22 cellular contexts compared by ENCODE assay signal in genomic region chr6:107192739-107193296, GRCh38.
DNase-seq lines count a peak whose midpoint lies in the region; ATAC-seq, FAIRE-seq and TF ChIP-seq lines count a peak whose summit lies in the region.
"Had no signal": no experiment of that assay in that cellular context is flagged by ENCODE, and none has a peak within 500 bp of the region (broad histone marks: within the 10 kb centered on the region; RNA-seq: fewer than 3 reads in every experiment).

No MANE protein-coding gene starts in this region.

- H3K27ac ChIP-seq in GM12878 (ENCODE audit: control insufficient read depth, insufficient read depth): no peak overlapping the region
- H3K27ac ChIP-seq in smooth muscle cell (ENCODE audit: low read depth): no peak overlapping the region
- H3K27ac ChIP-seq: BLaER1, esophagus squamous epithelium, gastroesophageal sphincter had no signal

- no peaks in the 10 kb centered on the region for H3F3A ChIP-seq in smooth muscle cell (ENCODE audit: low read depth)

- no peaks in the 10 kb centered on the region for H3K36me3 ChIP-seq in GM12878 (ENCODE audit: control insufficient read depth in 2 of 2, insufficient read depth in 2 of 2, low read length in 1 of 2)
- no peaks in the 10 kb centered on the region for H3K36me3 ChIP-seq in smooth muscle cell (ENCODE audit: low read depth)

- H3K79me2 ChIP-seq in GM12878 (ENCODE audit: control insufficient read depth, insufficient read depth, low read length): no peaks in the 10 kb centered on the region
- H3K79me2 ChIP-seq in smooth muscle cell (ENCODE audit: low read depth): no peaks in the 10 kb centered on the region

- no peak for TF ChIP-seq EP300 in GM12878 (IDR thresholded peaks at IDR 0.05; ENCODE audit: borderline replicate concordance in 1 of 2, control insufficient read depth in 1 of 2, low read depth in 2 of 2, low read length in 2 of 2)

- H4K20me1 ChIP-seq in GM12878 (ENCODE audit: control insufficient read depth, insufficient read depth) (no peaks in the 10 kb centered on the region), smooth muscle cell (ENCODE audit: low read depth) (no peaks in the 10 kb centered on the region)
- H4K20me1 ChIP-seq: BLaER1 had no signal

- no peak for TF ChIP-seq POLR2A in GM12878 (IDR thresholded peaks at IDR 0.05; ENCODE audit: low read depth, low read length)

- TF ChIP-seq RAD21 in GM12878 (IDR thresholded peaks at IDR 0.05; ENCODE audit: insufficient read depth, low read depth, low read length): no peak

- in situ Hi-C loops in GM12878 (cut with MboI): no loop called here

- CTCF ChIA-PET in GM12878 (lab: Yijun Ruan, JAX): interaction anchor here (0.6 to 0.7 kb wide), 2 partner anchors 27 to 1175 kb away, joined by 3 read pairs; no protein-coding TSS in a partner anchor

- no peaks in the 10 kb centered on the region for H3K9me3 ChIP-seq in GM12878 (replicated peaks; ENCODE audit: control insufficient read depth, insufficient read depth, low read length)
- H3K9me3 ChIP-seq in smooth muscle cell (replicated peaks; ENCODE audit: low read depth): no peaks in the 10 kb centered on the region
- H3K9me3 ChIP-seq: BLaER1, esophagus squamous epithelium, gastroesophageal sphincter had no signal

- TF ChIP-seq CTCF in GM12878 (IDR thresholded peaks at IDR 0.05 in 2 of 3, conservative IDR thresholded peaks at IDR 0.05 in 1 of 3; ENCODE audit: control insufficient read depth in 2 of 3, extremely low read depth in 1 of 3, insufficient read depth in 1 of 3, low read depth in 3 of 3, low read length in 3 of 3): no peak
- no peak for TF ChIP-seq CTCF in smooth muscle cell (IDR thresholded peaks at IDR 0.05; ENCODE audit: borderline replicate concordance, insufficient read depth, poor library complexity, severe bottlenecking)

- no peak for ATAC-seq in GM12878
- ATAC-seq in GM18520 (IDR thresholded peaks at IDR 0.05; ENCODE audit: unreplicated experiment): no peak
- ATAC-seq: activated CD8-positive, alpha-beta T cell treated with anti-CD3 and anti-CD28 coated beads, Interleukin-2, amount 10 ng/mL, durations not matched to agents 7 days and 5 days; gastroesophageal sphincter; K562 had no signal

- H3K4me3 ChIP-seq in GM12878 (no peak overlapping the region), smooth muscle cell (no peak overlapping the region)
- H3K4me3 ChIP-seq: BLaER1, esophagus squamous epithelium, gastroesophageal sphincter, K562 had no signal

- H3K4me2 ChIP-seq in GM12878 (ENCODE audit: control insufficient read depth, insufficient read depth) (no peak overlapping the region), smooth muscle cell (no peak overlapping the region)
- H3K4me2 ChIP-seq: BLaER1 had no signal

- intact Hi-C loops in GM12878 (cut with micrococcal nuclease; ENCODE audit: unreplicated experiment): no loop called here

- BruUV-seq in GM12878 (replicated peaks; lab: Mats Ljungman, UMichigan): TSS peak; percentile 44

- POLR2A ChIA-PET in GM12878 (lab: Charles Lee): no interaction called here

- FAIRE-seq in GM12878 (lab: Jason Lieb, UNC): no peak
- FAIRE-seq: colon had no signal

- no peak overlapping the region for H2AFZ ChIP-seq in GM12878 (ENCODE audit: control insufficient read depth, low read depth, low read length)
- H2AFZ ChIP-seq in smooth muscle cell (ENCODE audit: low read depth): no peak overlapping the region

- H3K9ac ChIP-seq in GM12878 (ENCODE audit: control insufficient read depth, insufficient read depth, low read length): no peak overlapping the region
- H3K9ac ChIP-seq in smooth muscle cell (ENCODE audit: low read depth): no peak overlapping the region
- H3K9ac ChIP-seq: BLaER1 had no signal

- H3K4me1 ChIP-seq in GM12878 (ENCODE audit: control insufficient read depth, insufficient read depth, low read length) (no peaks in the 10 kb centered on the region), smooth muscle cell (ENCODE audit: low read depth) (no peaks in the 10 kb centered on the region)
- H3K4me1 ChIP-seq: BLaER1, esophagus squamous epithelium, gastroesophageal sphincter had no signal

- DNase-seq in DMS53 (lab: John Stamatoyannopoulos, UW): peak; percentile 55
- peak; percentile 88 for DNase-seq in NCI-H146 treated with DMSO at 0.1 percent for 48 hours (lab: John Stamatoyannopoulos, UW; ENCODE audit: unreplicated experiment)
- peak; percentile 73 for DNase-seq in NCI-H345 (lab: John Stamatoyannopoulos, UW)
- no peak for DNase-seq in GM12878 (ENCODE audit: low read depth, low spot score)
- DNase-seq in HuH-7.5 (ENCODE audit: low spot score): no peak
- DNase-seq in smooth muscle cell (lab: John Stamatoyannopoulos, UW; ENCODE audit: unreplicated experiment): no peak
- no peak for DNase-seq in midbrain (lab: John Stamatoyannopoulos, UW)
- DNase-seq: activated CD4-positive, CD25-positive, alpha-beta regulatory T cell treated with anti-CD3 and anti-CD28 coated beads, Interleukin-2, amount 50 U/mL, for 72 hours; activated CD8-positive, alpha-beta T cell treated with anti-CD3 and anti-CD28 coated beads, Interleukin-2, amount 10 ng/mL, durations not matched to agents 7 days and 5 days; activated gamma-delta T cell treated with Interleukin-2 at 50 U/mL for 16 hours; Calu3; endodermal cell; esophagus squamous epithelium; H7; hypothalamus; MM.1S; NCI-H446 had no signal

- no peaks in the 10 kb centered on the region for H3K27me3 ChIP-seq in GM12878 (replicated peaks in 1 of 2; ENCODE audit: control insufficient read depth in 2 of 2, insufficient read depth in 2 of 2, low read length in 1 of 2)
- H3K27me3 ChIP-seq in smooth muscle cell (ENCODE audit: low read depth): no peaks in the 10 kb centered on the region
- H3K27me3 ChIP-seq: BLaER1, esophagus squamous epithelium, gastroesophageal sphincter had no signal

- SMC1A ChIA-PET in GM12878 (lab: Charles Lee; ENCODE audit: uncharacterized antibody, unreplicated experiment): no interaction called here

- RAD21 ChIA-PET in GM12878 (lab: Charles Lee; ENCODE audit: unreplicated experiment): no interaction called here

- 84% methylated on average over 4 of the region's 4 CpGs for WGBS in GM12878 (ENCODE audit: insufficient coverage, insufficient replicate concordance, low lambda C conversion rate, missing lambda C conversion rate)
- WGBS in smooth muscle cell (ENCODE audit: low lambda C conversion rate): 77% methylated on average over 4 of the region's 4 CpGs

TF ChIP-seq in GM12878, 131 proteins besides CTCF, POLR2A, EP300 and RAD21 (continues in another document):
- TF ChIP-seq HDAC6 (IDR thresholded peaks at IDR 0.05; ENCODE audit: unreplicated experiment): no peak
- no peak for TF ChIP-seq ESRRA (IDR thresholded peaks at IDR 0.05; ENCODE audit: low read length)
- no peak for TF ChIP-seq MXI1 (IDR thresholded peaks at IDR 0.05; ENCODE audit: low read depth, low read length)
- TF ChIP-seq BRCA1 (IDR thresholded peaks at IDR 0.05; ENCODE audit: low read depth, low read length): no peak
- no peak for TF ChIP-seq NR2C2 (IDR thresholded peaks at IDR 0.05; ENCODE audit: borderline replicate concordance, control insufficient read depth, insufficient read length, low read depth)
- TF ChIP-seq BCL11A (IDR thresholded peaks at IDR 0.05; ENCODE audit: low read depth, low read length): no peak
- no peak for TF ChIP-seq JUNB (IDR thresholded peaks at IDR 0.05)
- no peak for TF ChIP-seq IRF3 (IDR thresholded peaks at IDR 0.05)
- TF ChIP-seq NFIC (IDR thresholded peaks at IDR 0.05; ENCODE audit: low read depth, low read length): no peak
- no peak for TF ChIP-seq CEBPB (IDR thresholded peaks at IDR 0.05; ENCODE audit: borderline replicate concordance in 1 of 2, low read depth in 2 of 2, low read length in 2 of 2)
- TF ChIP-seq PAX5 (IDR thresholded peaks at IDR 0.05; ENCODE audit: borderline replicate concordance, low read depth, low read length): no peak
- TF ChIP-seq, protein P1, sequence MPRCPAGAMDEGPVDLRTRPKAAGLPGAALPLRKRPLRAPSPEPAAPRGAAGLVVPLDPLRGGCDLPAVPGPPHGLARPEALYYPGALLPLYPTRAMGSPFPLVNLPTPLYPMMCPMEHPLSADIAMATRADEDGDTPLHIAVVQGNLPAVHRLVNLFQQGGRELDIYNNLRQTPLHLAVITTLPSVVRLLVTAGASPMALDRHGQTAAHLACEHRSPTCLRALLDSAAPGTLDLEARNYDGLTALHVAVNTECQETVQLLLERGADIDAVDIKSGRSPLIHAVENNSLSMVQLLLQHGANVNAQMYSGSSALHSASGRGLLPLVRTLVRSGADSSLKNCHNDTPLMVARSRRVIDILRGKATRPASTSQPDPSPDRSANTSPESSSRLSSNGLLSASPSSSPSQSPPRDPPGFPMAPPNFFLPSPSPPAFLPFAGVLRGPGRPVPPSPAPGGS (IDR thresholded peaks at IDR 0.05; ENCODE audit: borderline replicate concordance, insufficient read depth, low read depth, low read length, poor library complexity, severe bottlenecking): no peak

Comparison
In these comparisons a context has a peak if more than half of its experiments do, and no peak if none do; other contexts are left out.
1. DNase-seq: peak in DMS53 (single experiment), NCI-H146 treated with DMSO at 0.1 percent for 48 hours (single experiment) and NCI-H345 (single experiment); none in GM12878 (single experiment), HuH-7.5 (single experiment), smooth muscle cell (single experiment) and midbrain (single experiment).